ENCODE assay signal across 9 cellular contexts in genomic region chr9:127905788-127906191, GRCh38. TPM values are rescaled to one million over a fixed set of nuclear protein-coding genes. Genes with fewer than 3 reads are reported as not detected.
DNase-seq lines count a peak whose midpoint lies in the region; ATAC-seq, FAIRE-seq and TF ChIP-seq lines count a peak whose summit lies in the region.
"Had no signal": no experiment of that assay in that cellular context is flagged by ENCODE, and none has a peak within 500 bp of the region (broad histone marks: within the 10 kb centered on the region; RNA-seq: fewer than 3 reads in every experiment).

No MANE protein-coding gene starts in this region.

- peaks cover 29% of the 10 kb centered on the region for H3K4me1 Mint-ChIP-seq in type B pancreatic cell (ENCODE audit: unreplicated experiment)

- H3K27ac Mint-ChIP-seq in type B pancreatic cell, result no peak overlapping the region

- H3K36me3 Mint-ChIP-seq in type B pancreatic cell, result peaks cover 2% of the 10 kb centered on the region
- H3K36me3 Mint-ChIP-seq: WTC11 had no signal

- no peaks in the 10 kb centered on the region for H3K36me3 ChIP-seq in colonic mucosa
- H3K36me3 ChIP-seq in small intestine (ENCODE audit: control insufficient read depth in 2 of 2, insufficient read depth in 2 of 2, low read length in 2 of 2), result peaks cover 0 to 7% of the 10 kb centered on the region in 2 donors
- peaks cover 12% of the 10 kb centered on the region; the same call in 1 of the 2 replicates for H3K36me3 ChIP-seq in MM.1S (replicated peaks; ENCODE audit: insufficient read depth, low read length)

- H3K4me2 ChIP-seq in MM.1S (ENCODE audit: low read depth, low read length), result no peak overlapping the region

- H3K27ac ChIP-seq in colonic mucosa (peak overlapping the region; percentile 94), small intestine (ENCODE audit: low read depth in 1 of 2, low read length in 1 of 2) (peak overlapping the region; percentile 69 to 92), MM.1S (ENCODE audit: low read length) (no peak overlapping the region)

- H3K9ac ChIP-seq in colonic mucosa (ENCODE audit: low read depth in 2 of 2, low read length in 2 of 2) (peak overlapping the region; percentile 55 to 84), MM.1S (ENCODE audit: low read length) (no peak overlapping the region)

- no peaks in the 10 kb centered on the region for H3K9me2 ChIP-seq in MM.1S (replicated peaks; ENCODE audit: insufficient read depth, low read length)

- 61 to 77% (median 73%) methylated on average over 12 of the region's 12 CpGs for WGBS in small intestine, 3 donors

- H3K27me3 ChIP-seq in colonic mucosa, result no peaks in the 10 kb centered on the region
- no peaks in the 10 kb centered on the region for H3K27me3 ChIP-seq in small intestine (ENCODE audit: control insufficient read depth in 2 of 2, insufficient read depth in 2 of 2, low read length in 2 of 2)
- no peaks in the 10 kb centered on the region for H3K27me3 ChIP-seq in MM.1S (replicated peaks; ENCODE audit: insufficient read depth, low read length)

- H3K27me3 Mint-ChIP-seq in type B pancreatic cell, result no peaks in the 10 kb centered on the region

- H3K4me3 Mint-ChIP-seq in type B pancreatic cell, result no peak overlapping the region
- H3K4me3 Mint-ChIP-seq: WTC11 had no signal

- peak overlapping the region; percentile 55 for H3K4me3 ChIP-seq in GM12864 (ENCODE audit: low read depth, low read length)
- peak overlapping the region; percentile 41 for H3K4me3 ChIP-seq in colonic mucosa
- H3K4me3 ChIP-seq in small intestine (ENCODE audit: low read depth in 1 of 2, low read length in 2 of 2), result peak overlapping the region in 1 of 2 donors; percentile 12
- H3K4me3 ChIP-seq in MM.1S (ENCODE audit: low read length), result no peak overlapping the region

- H3K9me3 Mint-ChIP-seq in type B pancreatic cell, result no peaks in the 10 kb centered on the region
- H3K9me3 Mint-ChIP-seq: WTC11 had no signal

- H3F3A ChIP-seq in MM.1S (ENCODE audit: insufficient read depth, low read length), result 0 out of 2 replicates have a peak, but pooled peaks cover under 1% of the 10 kb centered on the region

- ATAC-seq in GM21367 (IDR thresholded peaks at IDR 0.05; ENCODE audit: unreplicated experiment), result no peak
- ATAC-seq: WTC11 had no signal

- TF ChIP-seq CTCF in GM12864 (IDR thresholded peaks at IDR 0.05; ENCODE audit: low read depth, low read length, missing control alignments) (no peak), colonic mucosa (IDR thresholded peaks at IDR 0.05) (no peak), MM.1S (IDR thresholded peaks at IDR 0.05; ENCODE audit: low read length) (no peak), type B pancreatic cell (conservative IDR thresholded peaks at IDR 0.05) (no peak)

- no peak for DNase-seq in GM12864 (ENCODE audit: low read depth)
- peak; percentile 61 for DNase-seq in activated CD4-positive, alpha-beta T cell treated with anti-CD3 and anti-CD28 coated beads for 48 hours
- DNase-seq in colonic mucosa, result peak; percentile 67
- DNase-seq in small intestine, result no peak
- DNase-seq in MM.1S, result no peak
- DNase-seq in type B pancreatic cell (ENCODE audit: extremely low spot score, unreplicated experiment), result no peak
- no peak for DNase-seq in NCI-H187 treated with DMSO at 0.1 percent for 48 hours (lab: John Stamatoyannopoulos, UW)

- intact Hi-C loops in colonic mucosa (cut with DNase I), result no loop called here

- H2AFZ ChIP-seq in MM.1S (ENCODE audit: low read length), result no peak overlapping the region

- no peak for FAIRE-seq in small intestine (lab: Jason Lieb, UNC)

- H3K4me1 ChIP-seq in colonic mucosa, result peaks cover 37% of the 10 kb centered on the region
- peaks cover 0 to 6% of the 10 kb centered on the region in 2 donors for H3K4me1 ChIP-seq in small intestine (ENCODE audit: control insufficient read depth in 2 of 2, insufficient read depth in 1 of 2, low read depth in 1 of 2, low read length in 1 of 2)
- peaks cover 3% of the 10 kb centered on the region for H3K4me1 ChIP-seq in MM.1S (ENCODE audit: low read length)

- no peaks in the 10 kb centered on the region for H4K20me1 ChIP-seq in MM.1S (ENCODE audit: insufficient read depth, low read length)

- H3K9me3 ChIP-seq in colonic mucosa (no peaks in the 10 kb centered on the region), small intestine (ENCODE audit: control insufficient read depth, low read depth) (no peaks in the 10 kb centered on the region), MM.1S (replicated peaks; ENCODE audit: insufficient read depth, low read length) (no peaks in the 10 kb centered on the region)

- peaks cover 20% of the 10 kb centered on the region for H3K79me2 ChIP-seq in MM.1S (ENCODE audit: low read length)

RNA-seq across cellular contexts. Expression of gene ST6GALNAC6, which starts 6.4 kb away (rescaled TPM):
- total RNA-seq in colonic mucosa (100 to 1,000 TPM; 251 to 279 TPM), type B pancreatic cell (ENCODE audit: low replicate concordance) (19.8 and 32.6 TPM in 2 replicates)
- polyA plus RNA-seq in small intestine, result 10 to 100 TPM in 2 of 3 donors, 1 to 10 TPM in 1; 2.2 to 31.8 (median 15.4) TPM

RNA-seq across cellular contexts. Expression of gene ST6GALNAC4, which starts 11.1 kb away (rescaled TPM):
- total RNA-seq in colonic mucosa (10 to 100 TPM; 25.4 to 66.5 TPM), type B pancreatic cell (ENCODE audit: low replicate concordance) (11.9 and 17.5 TPM in 2 replicates)
- polyA plus RNA-seq in small intestine, result 10 to 100 TPM; 20.4 to 34.7 (median 24.6) TPM

RNA-seq across cellular contexts. Expression of gene PIP5KL1, which starts 24.8 kb away (rescaled TPM):
- total RNA-seq in colonic mucosa, result under 1 TPM; 0.85 to 0.89 TPM
- polyA plus RNA-seq in small intestine, result under 1 TPM in 2 of 3 donors, not detected in 1; 0.60 to 0.81 TPM
- 5.8 and 9.4 TPM in 2 replicates for total RNA-seq in type B pancreatic cell (ENCODE audit: low replicate concordance)

RNA-seq across cellular contexts. Expression of gene AK1, which starts 28.3 kb away (rescaled TPM):
- total RNA-seq in colonic mucosa (100 to 1,000 TPM; 159 to 166 TPM), type B pancreatic cell (ENCODE audit: low replicate concordance) (35.2 and 59.8 TPM in 2 replicates)
- 10 to 100 TPM; 50.8 to 60.6 (median 52.5) TPM for polyA plus RNA-seq in small intestine

RNA-seq across cellular contexts. Expression of gene DPM2, which starts 31.9 kb away (rescaled TPM):
- total RNA-seq in colonic mucosa (10 to 100 TPM; 25.7 to 38.9 TPM), type B pancreatic cell (ENCODE audit: low replicate concordance) (41.6 and 56.3 TPM in 2 replicates)
- 10 to 100 TPM; 23.2 to 46.0 (median 37.8) TPM for polyA plus RNA-seq in small intestine

Comparison
In these comparisons a context has a peak if more than half of its experiments do, and no peak if none do; other contexts are left out.
1. DNase-seq: peak in activated CD4-positive, alpha-beta T cell treated with anti-CD3 and anti-CD28 coated beads for 48 hours (single experiment) and colonic mucosa (single experiment); none in GM12864 (single experiment), small intestine (single experiment), MM.1S (single experiment), type B pancreatic cell (single experiment) and NCI-H187 treated with DMSO at 0.1 percent for 48 hours (single experiment).